ENCODE assay signal across 10 cellular contexts in genomic region chr22:20748820-20749428, GRCh38. TPM values are rescaled to one million over a fixed set of nuclear protein-coding genes. Genes with fewer than 3 reads are reported as not detected.
DNase-seq lines count a peak whose midpoint lies in the region; ATAC-seq and TF ChIP-seq lines count a peak whose summit lies in the region.
"Had no signal": no experiment of that assay in that cellular context is flagged by ENCODE, and none has a peak within 500 bp of the region (broad histone marks: within the 10 kb centered on the region; RNA-seq: fewer than 3 reads in every experiment).

No MANE protein-coding gene starts in this region.

- TF ChIP-seq CTCF in nephron (IDR thresholded peaks at IDR 0.05; ENCODE audit: unreplicated experiment in 3 of 3) = no peak

- H3K4me1 ChIP-seq in GM23248 (ENCODE audit: insufficient read depth) = peaks cover 12% of the 10 kb centered on the region
- peaks cover 26% of the 10 kb centered on the region for H3K4me1 ChIP-seq in SJCRH30

- peaks cover 47% of the 10 kb centered on the region for H3K36me3 Mint-ChIP-seq in nephron (ENCODE audit: low read depth)

- H3K4me1 Mint-ChIP-seq in nephron = peaks cover 17% of the 10 kb centered on the region

- H3K27ac Mint-ChIP-seq in nephron = peak overlapping the region in 2 of 3 experiments; percentile 25 to 43

- peaks cover 9% of the 10 kb centered on the region; the same call in 1 of the 2 replicates for H3F3A ChIP-seq in GM23248 (ENCODE audit: insufficient read depth)

- H3K4me3 ChIP-seq in GM23248 (no peak overlapping the region), SJCRH30 (no peak overlapping the region)

- H3K27me3 ChIP-seq in GM23248 (replicated peaks; ENCODE audit: insufficient read depth) = no peaks in the 10 kb centered on the region
- no peaks in the 10 kb centered on the region for H3K27me3 ChIP-seq in SJCRH30

- no peaks in the 10 kb centered on the region for H3K9me3 Mint-ChIP-seq in nephron

- no peak overlapping the region for H3K27ac ChIP-seq in GM23248
- no peak overlapping the region for H3K27ac ChIP-seq in SJCRH30

- H3K36me3 ChIP-seq in GM23248 (ENCODE audit: low read depth) = peaks cover 13% of the 10 kb centered on the region; the same call in 1 of the 2 replicates
- H3K36me3 ChIP-seq in SJCRH30 = peaks cover 10% of the 10 kb centered on the region; the same call in 1 of the 2 replicates

- ATAC-seq in GM18858 (IDR thresholded peaks at IDR 0.05; ENCODE audit: unreplicated experiment) = peak; percentile 44

- no peaks in the 10 kb centered on the region for H4K20me1 ChIP-seq in GM23248 (ENCODE audit: insufficient read depth)

- in situ Hi-C loops in GM23248 (cut with MboI) = no loop called here

- H3K4me3 Mint-ChIP-seq in nephron = no peak overlapping the region

- H3K79me2 ChIP-seq in GM23248 (ENCODE audit: insufficient read depth) = no peaks in the 10 kb centered on the region

- no peaks in the 10 kb centered on the region for H3K27me3 Mint-ChIP-seq in nephron (ENCODE audit: low read depth)

- no peak overlapping the region for H3K9ac ChIP-seq in GM23248

- 98% methylated on average over 8 of the region's 8 CpGs for WGBS in GM23248 (ENCODE audit: low coverage in 1 of 2, low lambda C conversion rate in 2 of 2, missing lambda C conversion rate in 2 of 2), 2 experiments

- H3K4me2 ChIP-seq in GM23248 (ENCODE audit: unreplicated experiment) = no peak overlapping the region

- no peaks in the 10 kb centered on the region for H3K9me2 ChIP-seq in GM23248 (ENCODE audit: insufficient read depth)

- H3K9me3 ChIP-seq in GM23248 (ENCODE audit: low read depth) (no peaks in the 10 kb centered on the region), SJCRH30 (replicated peaks) (no peaks in the 10 kb centered on the region)

- DNase-seq in GM23248 = peak; percentile 5
- peak; percentile 32 for DNase-seq in NOMO-1 treated with DMSO at 0.1 percent for 48 hours (lab: John Stamatoyannopoulos, UW; ENCODE audit: unreplicated experiment)
- DNase-seq in GOT3 (lab: John Stamatoyannopoulos, UW) = no peak
- no peak for DNase-seq in NCI-H748 (lab: John Stamatoyannopoulos, UW; ENCODE audit: unreplicated experiment)
- no peak for DNase-seq in stimulated activated CD4-positive, alpha-beta T cell treated with anti-CD3 and anti-CD28 coated beads, Interleukin-2, amount 100 ng/mL, for 24 hours
- DNase-seq in SJCRH30 = no peak
- DNase-seq: right cardiac atrium had no signal

- no peak overlapping the region for H2AFZ ChIP-seq in GM23248

RNA-seq across cellular contexts. Expression of gene SERPIND1, which starts 25.0 kb away (rescaled TPM):
- total RNA-seq in GM23248 (2014; rRNA removed; shearing (Covaris generic)) = not detected in 2 replicates
- 0.13 and 0.26 TPM in 2 replicates for polyA plus RNA-seq in GM23248 (2016; fragmentation: Nextera tagmentation; extraction: Ambion mirVana)
- 0.04 TPM in 1 of 2 replicates, not detected in the other for total RNA-seq in SJCRH30 (2014; rRNA removed; shearing (Covaris generic))
- total RNA-seq: T-helper 1 cell treated with Interleukin-12 subunit alpha and Interleukin-12 subunit beta and Interleukin-4 antibody, amounts not matched to agents 30 ng/mL and 1 ng/mL, for 36 hours had no signal

Comparison
In these comparisons a context has a peak if more than half of its experiments do, and no peak if none do; other contexts are left out.
1. DNase-seq: peak in GM23248 (single experiment) and NOMO-1 treated with DMSO at 0.1 percent for 48 hours (single experiment); none in GOT3 (single experiment), NCI-H748 (single experiment), stimulated activated CD4-positive, alpha-beta T cell treated with anti-CD3 and anti-CD28 coated beads, Interleukin-2, amount 100 ng/mL, for 24 hours (0 of 2) and SJCRH30 (0 of 2).